ENCODE assay signal across 8 cellular contexts in the genomic region with DNA sequence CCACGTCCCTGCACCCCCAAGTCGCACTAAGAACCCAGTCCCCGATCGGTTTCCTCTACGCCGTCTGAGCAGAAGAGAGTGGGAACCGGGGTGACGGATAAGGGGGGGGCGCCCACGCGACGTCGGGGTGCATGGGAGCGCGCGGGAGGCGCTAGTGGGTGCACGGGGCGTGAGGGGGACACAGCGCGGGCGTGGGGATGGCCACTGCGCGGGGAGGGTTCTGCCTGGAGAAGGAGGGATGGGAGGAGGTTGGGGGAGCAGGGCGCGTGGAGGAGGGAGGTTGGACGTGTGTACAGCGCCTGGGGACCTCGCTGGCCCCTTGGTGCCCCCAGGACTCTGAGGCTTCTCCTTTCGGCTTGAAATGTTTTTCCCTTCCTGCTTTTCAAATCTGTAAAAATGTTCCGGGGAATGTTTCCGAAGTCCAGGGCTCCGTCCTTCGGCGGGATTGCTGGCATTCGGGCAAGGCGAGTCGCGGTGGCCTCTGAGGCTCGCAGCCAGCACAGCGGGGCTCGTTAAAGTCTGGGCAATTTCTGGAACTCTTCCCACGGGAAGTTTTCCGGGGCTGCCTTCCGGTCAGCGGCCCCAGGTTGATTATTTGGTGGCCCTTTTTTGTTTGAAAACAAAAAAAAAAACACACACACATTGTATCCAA. TPM values are rescaled to one million over a fixed set of nuclear protein-coding genes. Genes with fewer than 3 reads are reported as not detected.
DNase-seq lines count a peak whose midpoint lies in the region; ATAC-seq and TF ChIP-seq lines count a peak whose summit lies in the region.

No MANE protein-coding gene starts in this region.

- H3K4me3 ChIP-seq in right cardiac atrium (ENCODE audit: low read length) (peak overlapping the region; percentile 34), psoas muscle (peak overlapping the region; percentile 56)

- H3K27me3 ChIP-seq in right cardiac atrium (ENCODE audit: control insufficient read depth, insufficient read depth) (no peaks in the 10 kb centered on the region), psoas muscle (ENCODE audit: insufficient read depth in 3 of 3, low read length in 2 of 3) (peaks cover 9 to 77% (median 17%) of the 10 kb centered on the region in 3 donors)

- H3K36me3 ChIP-seq in psoas muscle (ENCODE audit: insufficient read depth in 1 of 2, low read depth in 1 of 2) = no peaks in the 10 kb centered on the region

- ATAC-seq in right cardiac atrium = no peak
- peak in 1 of 4 donors; percentile 19 for ATAC-seq in psoas muscle

- H3K27ac ChIP-seq in right cardiac atrium (ENCODE audit: low read length) (no peak overlapping the region), psoas muscle (no peak overlapping the region)

- TF ChIP-seq CTCF in psoas muscle (IDR thresholded peaks at IDR 0.05) = no peak

- 4% methylated on average over 46 of the region's 46 CpGs for WGBS in right cardiac atrium
- 3 to 6% (median 4%) methylated on average over 38 to 46 of the region's 46 CpGs for WGBS in psoas muscle, 3 donors

- DNase-seq in COLO668 (lab: John Stamatoyannopoulos, UW; ENCODE audit: unreplicated experiment) (peak; percentile 37), NCI-H526 treated with DMSO at 0.1 percent for 48 hours (lab: John Stamatoyannopoulos, UW) (peak; percentile 69), right cardiac atrium (no peak), psoas muscle (no peak), OCI-M2 (lab: John Stamatoyannopoulos, UW; ENCODE audit: unreplicated experiment) (no peak), NCI-H2081 treated with DMSO at 0.1 percent for 48 hours (lab: John Stamatoyannopoulos, UW) (no peak), GM19240 (ENCODE audit: insufficient read length, low spot score) (no peak), AG08396 (ENCODE audit: low spot score) (no peak)

- H3K4me1 ChIP-seq in right cardiac atrium (ENCODE audit: control insufficient read depth, insufficient read depth, low read length) (no peaks in the 10 kb centered on the region), psoas muscle (peaks cover 24% of the 10 kb centered on the region)

- intact Hi-C loops in right cardiac atrium (cut with DNase I) (no loop called here), psoas muscle (cut with DNase I) (loop anchor here in 1 of 2 donors (2.0 kb wide), 1 partner anchor 67 kb away; no protein-coding TSS in a partner anchor)

- no peaks in the 10 kb centered on the region for H3K9me3 ChIP-seq in right cardiac atrium (ENCODE audit: control insufficient read depth, low read length)
- no peaks in the 10 kb centered on the region for H3K9me3 ChIP-seq in psoas muscle

RNA-seq across cellular contexts. Expression of gene RNF220, which starts 13.1 kb away (rescaled TPM):
- total RNA-seq in right cardiac atrium = 10 to 100 TPM; 56.0 to 81.7 (median 69.3) TPM
- polyA plus RNA-seq in right cardiac atrium = 74.1 TPM
- total RNA-seq in psoas muscle = 10 to 100 TPM; 61.1 to 91.9 (median 69.0) TPM
- 100 to 1,000 TPM in 1 of 3 donors, 10 to 100 TPM in 2; 75.5 to 133 (median 98.9) TPM for polyA plus RNA-seq in psoas muscle

Comparison
In these comparisons a context has a peak if more than half of its experiments do, and no peak if none do; other contexts are left out.
1. DNase-seq: peak in COLO668 (single experiment) and NCI-H526 treated with DMSO at 0.1 percent for 48 hours (single experiment); none in right cardiac atrium (0 of 3), psoas muscle (0 of 2), OCI-M2 (single experiment), NCI-H2081 treated with DMSO at 0.1 percent for 48 hours (single experiment), GM19240 (single experiment) and AG08396 (single experiment).